17 cellular contexts compared by ENCODE assay signal in the genomic region with DNA sequence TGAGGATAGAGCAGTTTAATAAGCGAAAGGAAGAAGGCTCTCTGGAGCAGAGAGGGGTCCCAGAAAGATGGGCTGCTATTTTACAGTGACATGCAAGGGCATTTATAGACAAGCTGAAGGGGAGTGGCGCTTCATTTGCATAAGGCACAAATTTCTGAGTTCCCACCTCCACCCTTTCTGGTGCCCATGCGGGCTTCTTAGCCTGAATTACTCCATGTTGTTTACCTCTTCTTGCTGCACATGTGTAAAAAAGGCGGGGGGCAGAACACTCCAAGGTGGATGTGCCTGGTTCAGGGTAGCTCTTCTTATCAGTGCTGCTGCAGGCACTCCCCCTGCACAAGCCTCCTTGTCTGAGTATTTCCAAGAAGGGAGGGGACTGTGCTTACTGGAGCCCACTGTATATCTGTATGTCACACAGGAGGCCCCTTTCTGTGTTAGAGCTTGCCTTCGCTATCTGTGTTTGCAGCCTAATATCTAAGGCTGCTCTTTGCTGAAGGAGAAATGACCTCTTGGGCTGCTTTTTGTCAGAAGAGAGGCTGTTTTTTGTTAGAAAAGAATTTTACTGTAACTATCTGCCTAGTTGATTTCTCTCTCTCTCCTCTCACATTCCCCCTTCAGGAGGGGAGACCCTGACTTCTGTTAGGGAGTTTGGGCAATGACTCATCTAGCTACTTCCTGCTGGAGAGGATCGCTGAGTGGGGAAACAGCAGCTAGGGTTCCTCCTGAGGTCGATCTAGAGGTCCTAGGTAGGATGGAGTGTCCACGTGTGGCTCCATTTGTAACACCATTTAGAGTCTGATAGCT.
DNase-seq lines count a peak whose midpoint lies in the region; ATAC-seq and TF ChIP-seq lines count a peak whose summit lies in the region.
"Had no signal": no experiment of that assay in that cellular context is flagged by ENCODE, and none has a peak within 500 bp of the region (broad histone marks: within the 10 kb centered on the region; RNA-seq: fewer than 3 reads in every experiment).

No MANE protein-coding gene starts in this region.

- TF ChIP-seq CTCF in cardiac fibroblast (IDR thresholded peaks at IDR 0.05; ENCODE audit: low read depth, low read length) (no peak), PC-9 (conservative IDR thresholded peaks at IDR 0.05) (no peak)

- H2BK15ac ChIP-seq in mesendoderm (replicated peaks; ENCODE audit: low read depth), result no peak overlapping the region

- no peak overlapping the region for H3K27ac Mint-ChIP-seq in activated CD8-positive, alpha-beta memory T cell treated with anti-CD3 and anti-CD28 coated beads, Interleukin-2, amount 10 ng/mL, durations not matched to agents 7 days and 5 days
- H3K27ac Mint-ChIP-seq: activated naive CD8-positive, alpha-beta T cell treated with anti-CD3 and anti-CD28 coated beads, Interleukin-2, amount 10 ng/mL, durations not matched to agents 7 days and 5 days; CD4-positive, alpha-beta memory T cell; T-helper 2 cell treated with Interferon-gamma antibody and Interleukin-4, amounts not matched to agents 5 μg/mL and 100 μg/mL, for 36 hours had no signal

- H3K27ac ChIP-seq in mesendoderm (ENCODE audit: low read depth, low read length) (no peak overlapping the region), PC-9 (no peak overlapping the region)
- H3K27ac ChIP-seq: vagina had no signal

- H3K18ac ChIP-seq in mesendoderm (ENCODE audit: low read length), result no peak overlapping the region

- no peaks in the 10 kb centered on the region for H3K27me3 Mint-ChIP-seq in activated CD8-positive, alpha-beta memory T cell treated with anti-CD3 and anti-CD28 coated beads, Interleukin-2, amount 10 ng/mL, durations not matched to agents 7 days and 5 days
- H3K27me3 Mint-ChIP-seq: activated naive CD8-positive, alpha-beta T cell treated with anti-CD3 and anti-CD28 coated beads, Interleukin-2, amount 10 ng/mL, durations not matched to agents 7 days and 5 days; CD4-positive, alpha-beta memory T cell had no signal

- POLR2A ChIA-PET in PC-9 (lab: Charles Lee; ENCODE audit: unreplicated experiment), result no interaction called here

- no peaks in the 10 kb centered on the region for H3K36me3 Mint-ChIP-seq in activated CD8-positive, alpha-beta memory T cell treated with anti-CD3 and anti-CD28 coated beads, Interleukin-2, amount 10 ng/mL, durations not matched to agents 7 days and 5 days
- H3K36me3 Mint-ChIP-seq: activated naive CD8-positive, alpha-beta T cell treated with anti-CD3 and anti-CD28 coated beads, Interleukin-2, amount 10 ng/mL, durations not matched to agents 7 days and 5 days; CD4-positive, alpha-beta memory T cell had no signal

- CTCF ChIA-PET in PC-9 (lab: Charles Lee), result no interaction called here
- CTCF ChIA-PET in activated CD8-positive, alpha-beta memory T cell treated with anti-CD3 and anti-CD28 coated beads, Interleukin-2, amount 10 ng/mL, durations not matched to agents 7 days and 5 days (lab: Charles Lee), result no interaction called here

- H3K4ac ChIP-seq in mesendoderm (ENCODE audit: low read depth, low read length), result no peak overlapping the region

- H3K9ac ChIP-seq in mesendoderm (ENCODE audit: low read length), result no peak overlapping the region

- DNase-seq in EL (peak; percentile 45), NCI-H226 (peak; percentile 22), cardiac fibroblast (ENCODE audit: low read depth in 2 of 2) (peak; percentile 27 to 46), mesendoderm (peak; percentile 20), PC-9 (no peak), SIG-M5 (lab: John Stamatoyannopoulos, UW) (no peak)
- DNase-seq in activated CD8-positive, alpha-beta memory T cell treated with anti-CD3 and anti-CD28 coated beads, Interleukin-2, amount 10 ng/mL, durations not matched to agents 7 days and 5 days, result no peak
- DNase-seq: activated CD4-positive, CD25-positive, alpha-beta regulatory T cell treated with anti-CD3 and anti-CD28 coated beads, Interleukin-2, amount 50 U/mL, for 72 hours; activated naive CD8-positive, alpha-beta T cell treated with anti-CD3 and anti-CD28 coated beads, Interleukin-2, amount 10 ng/mL, durations not matched to agents 7 days and 5 days; CD4-positive, alpha-beta memory T cell; dermis blood vessel endothelial cell; left cardiac atrium; NCI-H82 had no signal

- H3K56ac ChIP-seq in mesendoderm (ENCODE audit: low read length), result no peak overlapping the region

- H3K4me1 ChIP-seq in mesendoderm (ENCODE audit: control insufficient read depth, low read depth, low read length), result no peaks in the 10 kb centered on the region
- H3K4me1 ChIP-seq in PC-9 (replicated peaks; ENCODE audit: insufficient read depth), result peaks cover 16% of the 10 kb centered on the region
- H3K4me1 ChIP-seq: vagina had no signal

- H3K4me3 Mint-ChIP-seq in activated CD8-positive, alpha-beta memory T cell treated with anti-CD3 and anti-CD28 coated beads, Interleukin-2, amount 10 ng/mL, durations not matched to agents 7 days and 5 days, result no peak overlapping the region
- H3K4me3 Mint-ChIP-seq: activated naive CD8-positive, alpha-beta T cell treated with anti-CD3 and anti-CD28 coated beads, Interleukin-2, amount 10 ng/mL, durations not matched to agents 7 days and 5 days; CD4-positive, alpha-beta memory T cell; T-helper 2 cell treated with Interferon-gamma antibody and Interleukin-4, amounts not matched to agents 5 μg/mL and 100 μg/mL, for 36 hours had no signal

- no CpG with 5 or more reads among the region's 8 CpGs for WGBS in mesendoderm (ENCODE audit: extremely low coverage, insufficient coverage, low lambda C conversion rate)

- H3K9me2 ChIP-seq in PC-9 (ENCODE audit: insufficient read depth), result no peaks in the 10 kb centered on the region; the same call in 1 of the 2 replicates

- no peak for ATAC-seq in activated CD8-positive, alpha-beta memory T cell treated with anti-CD3 and anti-CD28 coated beads, Interleukin-2, amount 10 ng/mL, durations not matched to agents 7 days and 5 days
- ATAC-seq in GM21528 (IDR thresholded peaks at IDR 0.05; ENCODE audit: low FRiP score, unreplicated experiment), result no peak
- ATAC-seq: left cardiac atrium had no signal

- H3K9me3 Mint-ChIP-seq in activated CD8-positive, alpha-beta memory T cell treated with anti-CD3 and anti-CD28 coated beads, Interleukin-2, amount 10 ng/mL, durations not matched to agents 7 days and 5 days (ENCODE audit: low read depth), result peaks cover 8% of the 10 kb centered on the region
- H3K9me3 Mint-ChIP-seq: activated naive CD8-positive, alpha-beta T cell treated with anti-CD3 and anti-CD28 coated beads, Interleukin-2, amount 10 ng/mL, durations not matched to agents 7 days and 5 days had no signal

- H3K79me2 ChIP-seq in mesendoderm (ENCODE audit: control insufficient read depth, insufficient read depth, low read length) (no peaks in the 10 kb centered on the region), PC-9 (ENCODE audit: low read depth) (no peaks in the 10 kb centered on the region)

- H3K27me3 ChIP-seq in mesendoderm (ENCODE audit: insufficient read depth, low read length, poor library complexity) (no peaks in the 10 kb centered on the region), PC-9 (ENCODE audit: insufficient read depth, low read depth) (no peaks in the 10 kb centered on the region)
- H3K27me3 ChIP-seq: SJSA1, vagina had no signal

- H3K9me3 ChIP-seq in PC-9 (ENCODE audit: insufficient read depth, low read depth), result no peaks in the 10 kb centered on the region
- H3K9me3 ChIP-seq: SJSA1, vagina had no signal

- no peaks in the 10 kb centered on the region for H3K4me1 Mint-ChIP-seq in activated CD8-positive, alpha-beta memory T cell treated with anti-CD3 and anti-CD28 coated beads, Interleukin-2, amount 10 ng/mL, durations not matched to agents 7 days and 5 days
- H3K4me1 Mint-ChIP-seq: activated naive CD8-positive, alpha-beta T cell treated with anti-CD3 and anti-CD28 coated beads, Interleukin-2, amount 10 ng/mL, durations not matched to agents 7 days and 5 days; CD4-positive, alpha-beta memory T cell had no signal

- BruUV-seq in PC-9 (replicated peaks; lab: Mats Ljungman, UMichigan), result no TSS peak

- H3K23ac ChIP-seq in mesendoderm (ENCODE audit: low read length), result no peak overlapping the region

- no peaks in the 10 kb centered on the region for H4K20me1 ChIP-seq in PC-9 (ENCODE audit: insufficient read depth)

- no peaks in the 10 kb centered on the region for H3K36me3 ChIP-seq in mesendoderm (ENCODE audit: control insufficient read depth, insufficient read depth, low read length)
- no peaks in the 10 kb centered on the region for H3K36me3 ChIP-seq in PC-9 (ENCODE audit: low read depth)
- H3K36me3 ChIP-seq: SJSA1, vagina had no signal

- H2BK5ac ChIP-seq in mesendoderm (ENCODE audit: low read length), result no peak overlapping the region

- H3K4me2 ChIP-seq in mesendoderm (ENCODE audit: low read length) (no peak overlapping the region), PC-9 (no peak overlapping the region)

- no peak overlapping the region for H2AFZ ChIP-seq in PC-9

- H4K5ac ChIP-seq in mesendoderm (ENCODE audit: low read length), result no peak overlapping the region

- no peaks in the 10 kb centered on the region for H3K79me1 ChIP-seq in mesendoderm (ENCODE audit: low read length)

- no peaks in the 10 kb centered on the region for H3F3A ChIP-seq in PC-9 (ENCODE audit: insufficient read depth, low read depth)

- no peak overlapping the region for H2AK5ac ChIP-seq in mesendoderm (ENCODE audit: low read length)

- intact Hi-C loops in PC-9 (cut with micrococcal nuclease; ENCODE audit: unreplicated experiment), result no loop called here

- H4K8ac ChIP-seq in mesendoderm (ENCODE audit: low read depth, low read length), result no peak overlapping the region

- H2BK120ac ChIP-seq in mesendoderm (ENCODE audit: low read depth, low read length), result no peak overlapping the region

- H3K4me3 ChIP-seq in cardiac fibroblast (replicated peaks in 1 of 2; ENCODE audit: low read depth in 2 of 2, low read length in 2 of 2) (no peak overlapping the region), mesendoderm (ENCODE audit: low read length) (no peak overlapping the region), PC-9 (no peak overlapping the region)
- H3K4me3 ChIP-seq: SJSA1, vagina had no signal

Comparison
In these comparisons a context has a peak if more than half of its experiments do, and no peak if none do; other contexts are left out.
1. DNase-seq: peak in EL (single experiment), NCI-H226 (single experiment), cardiac fibroblast (2 of 2) and mesendoderm (single experiment); none in PC-9 (0 of 2), SIG-M5 (single experiment) and activated CD8-positive, alpha-beta memory T cell treated with anti-CD3 and anti-CD28 coated beads, Interleukin-2, amount 10 ng/mL, durations not matched to agents 7 days and 5 days (single experiment).